In genomic region chr3:122055215-122055614, GRCh38 we compare ENCODE assay signal across 8 cellular contexts. TPM values are rescaled to one million over a fixed set of nuclear protein-coding genes. Genes with fewer than 3 reads are reported as not detected.
DNase-seq lines count a peak whose midpoint lies in the region; ATAC-seq, FAIRE-seq and TF ChIP-seq lines count a peak whose summit lies in the region.

CD86 (plus strand) TSS chr3:122055362; CDS start chr3:122055490, 128 bp downstream.

- SMC1A ChIA-PET in GM12878 (lab: Charles Lee; ENCODE audit: uncharacterized antibody, unreplicated experiment), result interaction anchor here (0.8 to 22.2 kb wide), 20 partner anchors 10 to 227 kb away, joined by 3 to 394 read pairs (median 7); partner anchors contain the start of gene ILDR1

- TF ChIP-seq EP300 in HepG2 (IDR thresholded peaks at IDR 0.05; ENCODE audit: low read depth in 2 of 2, low read length in 2 of 2), result no peak
- no peak for TF ChIP-seq EP300 in HepG2 (CRISPR knock-in tag; IDR thresholded peaks at IDR 0.05; ENCODE audit: borderline replicate concordance)
- peak in 1 of 2 experiments; percentile 68; a peak in 1 of 4 replicates for TF ChIP-seq EP300 in GM12878 (IDR thresholded peaks at IDR 0.05; ENCODE audit: borderline replicate concordance in 1 of 2, control insufficient read depth in 1 of 2, low read depth in 2 of 2, low read length in 2 of 2)
- TF ChIP-seq EP300 in upper lobe of left lung (IDR thresholded peaks at IDR 0.05), result no peak

- no peak within 1 kb of the TSS for H3K4me2 ChIP-seq in HepG2 (ENCODE audit: low read depth, low read length)
- peak within 1 kb of the TSS; percentile 56 for H3K4me2 ChIP-seq in GM12878 (ENCODE audit: control insufficient read depth, insufficient read depth)

- in situ Hi-C loops in HepG2 (cut with HindIII; ENCODE audit: extremely low pct_ligation_motif_present, low pct_unique_long_range_greater_than_20kb), result no loop called here
- in situ Hi-C loops in GM12878 (cut with MboI), result no loop called here

- 51% methylated on average over 3 of the region's 3 CpGs for WGBS in liver
- 3% methylated on average over 3 of the region's 3 CpGs for WGBS in HepG2 (ENCODE audit: low lambda C conversion rate)
- 0% methylated on average over 3 of the region's 3 CpGs for WGBS in GM12878 (ENCODE audit: insufficient coverage, insufficient replicate concordance, low lambda C conversion rate, missing lambda C conversion rate)
- 36 to 37% methylated on average over 3 of the region's 3 CpGs for WGBS in upper lobe of left lung, 2 donors

- H3K4me3 ChIP-seq in liver (ENCODE audit: low read depth in 1 of 3, low read length in 3 of 3) (no peak within 1 kb of the TSS), HepG2 (replicated peaks in 1 of 3; ENCODE audit: insufficient read depth in 1 of 3, low read depth in 2 of 3, low read length in 3 of 3) (no peak within 1 kb of the TSS), GM12878 (peak within 1 kb of the TSS; percentile 61), upper lobe of left lung (peak within 1 kb of the TSS in 3 of 4 donors; percentile 21 to 32 (median 21))

- intact Hi-C loops in HepG2 (cut with micrococcal nuclease; ENCODE audit: unreplicated experiment), result no loop called here
- intact Hi-C loops in GM12878 (cut with micrococcal nuclease; ENCODE audit: unreplicated experiment), result loop anchor here (1.0 to 5.0 kb wide), 4 partner anchors 30 to 243 kb away; no protein-coding TSS in a partner anchor

- H2AFZ ChIP-seq in HepG2 (ENCODE audit: low read length), result no peak within 1 kb of the TSS
- no peak within 1 kb of the TSS for H2AFZ ChIP-seq in GM12878 (ENCODE audit: control insufficient read depth, low read depth, low read length)

- H3K9ac ChIP-seq in liver (ENCODE audit: low read depth in 1 of 2, low read length in 2 of 2) (no peak within 1 kb of the TSS), HepG2 (ENCODE audit: insufficient read depth, low read depth, low read length) (no peak within 1 kb of the TSS), GM12878 (ENCODE audit: control insufficient read depth, insufficient read depth, low read length) (peak within 1 kb of the TSS; percentile 41; the same call in 1 of the 2 replicates)

- RAD21 ChIA-PET in GM12878 (lab: Charles Lee; ENCODE audit: unreplicated experiment), result interaction anchor here (0.6 to 5.0 kb wide), 20 partner anchors 9 to 947 kb away, joined by 3 to 35 read pairs (median 6); no protein-coding TSS in a partner anchor

- H3K27ac ChIP-seq in liver (ENCODE audit: low read depth in 1 of 2, low read length in 2 of 2) (no peak within 1 kb of the TSS), HepG2 (ENCODE audit: extremely low read length, insufficient read depth, low read length) (no peak within 1 kb of the TSS), GM12878 (ENCODE audit: control insufficient read depth, insufficient read depth) (peak within 1 kb of the TSS; percentile 45), upper lobe of left lung (peak within 1 kb of the TSS in 3 of 4 donors; percentile 44 to 52 (median 44)), RWPE1 (no peak within 1 kb of the TSS)

- H3K9me3 ChIP-seq in liver (ENCODE audit: control insufficient read depth in 4 of 4, low read length in 3 of 4), result no peaks in the 10 kb centered on the region
- no peaks in the 10 kb centered on the region for H3K9me3 ChIP-seq in HepG2 (ENCODE audit: low read length)
- H3K9me3 ChIP-seq in GM12878 (replicated peaks; ENCODE audit: control insufficient read depth, insufficient read depth, low read length), result peaks cover 17% of the 10 kb centered on the region
- no peaks in the 10 kb centered on the region for H3K9me3 ChIP-seq in upper lobe of left lung

- BruUV-seq in HepG2 (replicated peaks; lab: Mats Ljungman, UMichigan), result no TSS peak
- no TSS peak for BruUV-seq in GM12878 (replicated peaks; lab: Mats Ljungman, UMichigan)

- no peak for TF ChIP-seq CTCF in liver (IDR thresholded peaks at IDR 0.05; ENCODE audit: low read depth, low read length, missing input control)
- TF ChIP-seq CTCF in HepG2 (CRISPR knock-in tag; IDR thresholded peaks at IDR 0.05), result no peak
- no peak for TF ChIP-seq CTCF in GM12878 (IDR thresholded peaks at IDR 0.05 in 2 of 3, conservative IDR thresholded peaks at IDR 0.05 in 1 of 3; ENCODE audit: control insufficient read depth in 2 of 3, extremely low read depth in 1 of 3, insufficient read depth in 1 of 3, low read depth in 3 of 3, low read length in 3 of 3)
- TF ChIP-seq CTCF in upper lobe of left lung (IDR thresholded peaks at IDR 0.05), result no peak
- no peak for TF ChIP-seq CTCF in RWPE1 (conservative IDR thresholded peaks at IDR 0.05; ENCODE audit: low read depth)

- POLR2A ChIA-PET in HepG2 (lab: Yijun Ruan, JAX) (no interaction called here), GM12878 (lab: Charles Lee) (interaction anchor here (1.0 to 3.9 kb wide), 8 partner anchors 10 to 62 kb away, joined by 3 to 33 read pairs (median 4); no protein-coding TSS in a partner anchor), RWPE1 (lab: Yijun Ruan, JAX; ENCODE audit: low non-redundant PET) (no interaction called here)

- no peak for TF ChIP-seq RAD21 in liver (IDR thresholded peaks at IDR 0.05)
- no peak for TF ChIP-seq RAD21 in HepG2 (CRISPR knock-in tag; IDR thresholded peaks at IDR 0.05)
- peak; percentile 14; the same call in 1 of the 2 replicates for TF ChIP-seq RAD21 in GM12878 (IDR thresholded peaks at IDR 0.05; ENCODE audit: insufficient read depth, low read depth, low read length)

- H3K36me3 ChIP-seq in liver (ENCODE audit: control insufficient read depth in 4 of 4, insufficient read depth in 3 of 4, low read depth in 1 of 4, low read length in 3 of 4), result no peaks in the 10 kb centered on the region
- no peaks in the 10 kb centered on the region for H3K36me3 ChIP-seq in HepG2 (replicated peaks in 1 of 2; ENCODE audit: control insufficient read depth in 1 of 2, insufficient read depth in 2 of 2, low read length in 2 of 2)
- H3K36me3 ChIP-seq in GM12878 (ENCODE audit: control insufficient read depth in 2 of 2, insufficient read depth in 2 of 2, low read length in 1 of 2), result peaks cover 9 to 22% of the 10 kb centered on the region in 2 experiments
- H3K36me3 ChIP-seq in upper lobe of left lung, result no peaks in the 10 kb centered on the region

- H3K27me3 ChIP-seq in liver (ENCODE audit: control insufficient read depth in 4 of 4, insufficient read depth in 4 of 4, low read length in 3 of 4), result peaks cover 0 to 3% (median 0%) of the 10 kb centered on the region in 4 donors
- H3K27me3 ChIP-seq in HepG2 (ENCODE audit: control insufficient read depth in 1 of 2, insufficient read depth in 2 of 2, low read length in 2 of 2), result no peaks in the 10 kb centered on the region
- H3K27me3 ChIP-seq in GM12878 (replicated peaks in 1 of 2; ENCODE audit: control insufficient read depth in 2 of 2, insufficient read depth in 2 of 2, low read length in 1 of 2), result no peaks in the 10 kb centered on the region
- no peaks in the 10 kb centered on the region for H3K27me3 ChIP-seq in upper lobe of left lung

- no peak for DNase-seq in HepG2 (ENCODE audit: low spot score)
- peak; percentile 77 for DNase-seq in GM12878 (ENCODE audit: low read depth, low spot score)
- DNase-seq in upper lobe of left lung, result peak in 1 of 2 donors; percentile 38
- DNase-seq in NCI-H2227 (lab: John Stamatoyannopoulos, UW; ENCODE audit: unreplicated experiment), result no peak
- DNase-seq in RWPE1 (ENCODE audit: low spot score), result no peak
- no peak for DNase-seq in RCC 7860 (ENCODE audit: low spot score)

- TF ChIP-seq POLR2A in HepG2 (IDR thresholded peaks at IDR 0.05; ENCODE audit: insufficient read depth in 1 of 2, low read depth in 2 of 2, low read length in 2 of 2), result no peak
- TF ChIP-seq POLR2A in GM12878 (IDR thresholded peaks at IDR 0.05; ENCODE audit: low read depth, low read length), result peak; percentile 79
- peak in 3 of 4 donors; percentile 19 to 79 (median 44) for TF ChIP-seq POLR2A in upper lobe of left lung (IDR thresholded peaks at IDR 0.05)

- CTCF ChIA-PET in HepG2 (lab: Yijun Ruan, JAX; ENCODE audit: low intra/inter-chr PET ratio, low total read pairs) (no interaction called here), GM12878 (lab: Yijun Ruan, JAX) (interaction anchor here (0.7 to 2.6 kb wide), 16 partner anchors 9 to 60 kb away, joined by 3 to 13 read pairs (median 5); no protein-coding TSS in a partner anchor), RWPE1 (lab: Yijun Ruan, JAX) (interaction anchor here (0.6 kb wide), 1 partner anchor 16 kb away, joined by 3 read pairs; no protein-coding TSS in a partner anchor)

- FAIRE-seq in HepG2 (lab: Jason Lieb, UNC) (no peak), GM12878 (lab: Jason Lieb, UNC) (peak; percentile 82), RCC 7860 (lab: Jason Lieb, UNC) (no peak)

- ATAC-seq in HepG2 (no peak), HG03280 (IDR thresholded peaks at IDR 0.05; ENCODE audit: unreplicated experiment) (peak; percentile 87), GM12878 (peak; percentile 92), upper lobe of left lung (ENCODE audit: low FRiP score in 2 of 2) (peak in 1 of 2 donors; percentile 83)

- H3K79me2 ChIP-seq in HepG2 (ENCODE audit: insufficient read depth, low read length), result no peaks in the 10 kb centered on the region
- H3K79me2 ChIP-seq in GM12878 (ENCODE audit: control insufficient read depth, insufficient read depth, low read length), result peaks cover 50% of the 10 kb centered on the region

- H4K20me1 ChIP-seq in HepG2 (ENCODE audit: insufficient read depth, low read length), result no peaks in the 10 kb centered on the region
- no peaks in the 10 kb centered on the region for H4K20me1 ChIP-seq in GM12878 (ENCODE audit: control insufficient read depth, insufficient read depth)

- H3K4me1 ChIP-seq in liver (ENCODE audit: control insufficient read depth in 4 of 4, insufficient read depth in 4 of 4, low read length in 3 of 4) (no peaks in the 10 kb centered on the region), HepG2 (ENCODE audit: insufficient read depth, low read length) (no peaks in the 10 kb centered on the region), GM12878 (ENCODE audit: control insufficient read depth, insufficient read depth, low read length) (peaks cover 13% of the 10 kb centered on the region), upper lobe of left lung (no peaks in the 10 kb centered on the region)

RNA-seq across cellular contexts. Expression of gene CD86, which starts in this region (rescaled TPM):
- 1 to 10 TPM; 2.9 to 4.0 TPM for total RNA-seq in liver
- 1 to 10 TPM; 1.7 to 2.3 TPM for polyA plus RNA-seq in liver
- total RNA-seq in HepG2 (2016; rRNA removed; fragmentation: Illumina TruSeq; extraction: Trizol), result not detected in 2 replicates
- not detected in 2 replicates for total RNA-seq in HepG2 (2016; cell fraction: cytosol; rRNA removed; fragmentation: Illumina TruSeq; extraction: Trizol; ENCODE audit: low read depth)
- total RNA-seq in HepG2 (2016; cell fraction: insoluble cytoplasmic fraction; rRNA removed; fragmentation: Illumina TruSeq; extraction: Trizol), result not detected in 2 replicates
- not detected in 2 replicates for total RNA-seq in HepG2 (2016; cell fraction: membrane; rRNA removed; fragmentation: Illumina TruSeq; extraction: Trizol)
- not detected in 2 replicates for total RNA-seq in HepG2 (2016; cell fraction: nucleus; rRNA removed; fragmentation: Illumina TruSeq; extraction: Trizol)
- not detected in 2 replicates for polyA plus RNA-seq in HepG2 (2011; rRNA removed)
- polyA plus RNA-seq in HepG2 (2011; cell fraction: cytosol; rRNA removed), result not detected in 2 replicates
- not detected in 2 replicates for polyA plus RNA-seq in HepG2 (2011; cell fraction: nucleus; rRNA removed)
- not detected in 2 replicates for polyA plus RNA-seq in HepG2 (2012)
- polyA plus RNA-seq in HepG2 (2016; cell fraction: cytosol; fragmentation: Illumina TruSeq; extraction: Trizol; ENCODE audit: low read depth), result not detected in 2 replicates
- polyA plus RNA-seq in HepG2 (2016; cell fraction: insoluble cytoplasmic fraction; fragmentation: Illumina TruSeq; extraction: Trizol; ENCODE audit: low read depth), result not detected in 2 replicates
- not detected in 2 replicates for polyA plus RNA-seq in HepG2 (2016; cell fraction: membrane; fragmentation: Illumina TruSeq; extraction: Trizol; ENCODE audit: low read depth)
- polyA plus RNA-seq in HepG2 (2016; cell fraction: nucleus; fragmentation: Illumina TruSeq; extraction: Trizol; ENCODE audit: insufficient read depth, low read depth), result not detected in 2 replicates
- polyA minus RNA-seq in HepG2 (2011; rRNA and poly(A)+ RNA removed; ENCODE audit: low replicate concordance), result not detected in 2 replicates
- not detected in 2 replicates for polyA minus RNA-seq in HepG2 (2011; cell fraction: cytosol; rRNA and poly(A)+ RNA removed)
- not detected in 2 replicates for polyA minus RNA-seq in HepG2 (2011; cell fraction: nucleus; rRNA and poly(A)+ RNA removed)
- 126 and 130 TPM in 2 replicates for total RNA-seq in GM12878 (2013; cell fraction: nucleolus; rRNA removed)
- 40.9 and 50.5 TPM in 2 replicates for total RNA-seq in GM12878 (2014; rRNA removed)
- 57.6 and 58.8 TPM in 2 replicates for total RNA-seq in GM12878 (2014; rRNA removed; fragmentation: Illumina TruSeq; extraction: Trizol)
- total RNA-seq in GM12878 (2021), result 41.9 and 49.8 TPM in 2 replicates
- 18.9 TPM for polyA plus RNA-seq in GM12878 (2011; ENCODE audit: low read depth)
- polyA plus RNA-seq in GM12878 (2011; rRNA removed), result 100 and 126 TPM in 2 replicates
- polyA plus RNA-seq in GM12878 (2011; cell fraction: cytosol; rRNA removed), result 49.2 and 59.8 TPM in 2 replicates
- polyA plus RNA-seq in GM12878 (2011; cell fraction: nucleus; rRNA removed), result 32.9 and 37.0 TPM in 2 replicates
- 18.5 and 26.0 TPM in 2 replicates for polyA plus RNA-seq in GM12878 (2012)
- 75.1 and 112 TPM in 2 replicates for polyA plus RNA-seq in GM12878 (2014; fragmentation: Illumina TruSeq; extraction: Trizol)
- polyA plus RNA-seq in GM12878 (2014; fragmentation: Nextera tagmentation; extraction: Ambion mirVana), result 10 to 100 TPM; 68.0 to 79.5 TPM
- polyA plus RNA-seq in GM12878 (2014; rRNA removed), result 40.6 and 50.0 TPM in 2 replicates
- polyA plus RNA-seq in GM12878 (2016; fragmentation: Nextera tagmentation; extraction: Ambion mirVana), result 10 to 100 TPM; 48.5 to 53.5 TPM
- 63.2 and 76.4 TPM in 2 replicates for polyA minus RNA-seq in GM12878 (2011; rRNA and poly(A)+ RNA removed)
- polyA minus RNA-seq in GM12878 (2011; cell fraction: cytosol; rRNA and poly(A)+ RNA removed), result 14.0 and 20.2 TPM in 2 replicates
- polyA minus RNA-seq in GM12878 (2011; cell fraction: nucleus; rRNA and poly(A)+ RNA removed), result 45.3 and 52.9 TPM in 2 replicates
- 10 to 100 TPM in 5 of 6 donors, 1 to 10 TPM in 1; 4.2 to 27.8 (median 14.4) TPM for total RNA-seq in upper lobe of left lung

Comparison
In these comparisons a context has a peak if more than half of its experiments do, and no peak if none do; other contexts are left out.
1. RNA of gene CD86 (polyA plus RNA-seq): 18.5 to 126 TPM in GM12878; 1.7 to 2.3 TPM in liver and not detected in HepG2; every median in the first group is over 4 times any median in the second.
2. H3K27ac ChIP-seq: peak in GM12878 (single experiment) and upper lobe of left lung (3 of 4); none in liver (0 of 2), HepG2 (single experiment) and RWPE1 (single experiment).
3. H3K4me3 ChIP-seq: peak in GM12878 (single experiment) and upper lobe of left lung (3 of 4); none in liver (0 of 3) and HepG2 (0 of 3).
4. POLR2A ChIP-seq: peak in GM12878 (single experiment) and upper lobe of left lung (3 of 4); none in HepG2 (0 of 2).